In the genomic region with DNA sequence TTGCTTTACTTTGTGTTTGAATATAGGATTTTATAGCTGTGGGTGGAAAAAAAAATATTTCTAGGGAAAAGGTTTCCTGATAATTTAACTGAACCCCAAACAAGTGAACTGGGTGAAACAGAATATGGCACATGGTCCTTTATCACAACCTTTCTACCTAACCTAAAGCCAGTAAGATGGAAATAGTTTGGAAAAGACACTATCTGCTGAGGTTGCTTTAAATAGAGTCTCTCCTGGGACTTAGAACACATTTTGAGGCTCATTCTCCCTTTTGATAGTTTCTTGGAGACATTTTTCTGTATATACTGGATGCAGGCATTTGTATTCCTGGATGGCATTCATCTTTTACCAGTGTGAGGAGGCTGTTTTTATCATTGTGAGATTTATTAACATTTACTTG, we compare ENCODE assay signal across 19 cellular contexts.
"Had no signal": no experiment of that assay in that cellular context is flagged by ENCODE, and none has a peak within 500 bp of the region (broad histone marks: within the 10 kb centered on the region; RNA-seq: fewer than 3 reads in every experiment).

No MANE protein-coding gene starts in this region.

- H3K27me3 ChIP-seq: sigmoid colon, tibial nerve had no signal

- H3K9me3 ChIP-seq: left ventricle myocardium inferior, tibial nerve had no signal

- H3K36me3 ChIP-seq: left ventricle myocardium inferior, sigmoid colon, tibial nerve had no signal

- H3K27ac Mint-ChIP-seq: activated T-cell treated with anti-CD3 and anti-CD28 coated beads, Interleukin-2, amount 50 U/mL, for 72 hours; naive thymus-derived CD4-positive, alpha-beta T cell had no signal

- H3K4me3 ChIP-seq: left ventricle myocardium inferior, sigmoid colon, tibial nerve had no signal

- H3K4me1 ChIP-seq: left ventricle myocardium inferior, sigmoid colon, tibial nerve had no signal

- H3K27ac ChIP-seq: left ventricle myocardium inferior, parathyroid adenoma, sigmoid colon had no signal

- H2AFZ ChIP-seq: parathyroid adenoma had no signal

- H3K4me3 Mint-ChIP-seq: activated T-cell treated with anti-CD3 and anti-CD28 coated beads, Interleukin-2, amount 50 U/mL, for 72 hours; naive thymus-derived CD4-positive, alpha-beta T cell had no signal

- DNase-seq: activated CD4-positive, alpha-beta T cell treated with anti-CD3 and anti-CD28 coated beads, Interleukin-2, amount 50 U/mL, for 1 hour; activated CD8-positive, alpha-beta memory T cell treated with anti-CD3 and anti-CD28 coated beads for 24 hours; activated CD8-positive, alpha-beta memory T cell treated with anti-CD3 and anti-CD28 coated beads, Interleukin-2, amount 50 U/mL, for 48 hours; activated effector memory CD4-positive, alpha-beta T cell treated with anti-CD3 and anti-CD28 coated beads, Interleukin-2, amount 50 U/mL, for 16 hours; activated naive CD4-positive, alpha-beta T cell treated with anti-CD3 and anti-CD28 coated beads, Interleukin-2, amount 50 U/mL, for 16 hours; activated T-cell treated with anti-CD3 and anti-CD28 coated beads, Interleukin-2, amount 50 U/mL, for 72 hours; cerebellar nuclear complex; effector CD4-positive, alpha-beta T cell; head of caudate nucleus; kidney; left ventricle myocardium inferior; mammary epithelial cell; naive thymus-derived CD4-positive, alpha-beta T cell; sigmoid colon; stimulated activated CD8-positive, alpha-beta memory T cell treated with anti-CD3 and anti-CD28 coated beads, Interleukin-4, amount 100 ng/mL, for 48 hours; stimulated activated naive CD8-positive, alpha-beta T cell treated with anti-CD3 and anti-CD28 coated beads, Interleukin-15, Interleukin-2, amounts not matched to agents 100 U/mL and 50 U/mL, for 24 hours; T-helper 9 cell had no signal

- H3K9ac ChIP-seq: parathyroid adenoma had no signal

- ATAC-seq: activated T-cell treated with anti-CD3 and anti-CD28 coated beads, Interleukin-2, amount 50 U/mL, for 72 hours; naive thymus-derived CD4-positive, alpha-beta T cell; stimulated activated naive CD8-positive, alpha-beta T cell treated with anti-CD3 and anti-CD28 coated beads, Interleukin-15, Interleukin-2, amounts not matched to agents 100 U/mL and 50 U/mL, for 24 hours had no signal

- H3K36me3 Mint-ChIP-seq: naive thymus-derived CD4-positive, alpha-beta T cell had no signal
